1 cellular context compared by ENCODE assay signal in the genomic region with DNA sequence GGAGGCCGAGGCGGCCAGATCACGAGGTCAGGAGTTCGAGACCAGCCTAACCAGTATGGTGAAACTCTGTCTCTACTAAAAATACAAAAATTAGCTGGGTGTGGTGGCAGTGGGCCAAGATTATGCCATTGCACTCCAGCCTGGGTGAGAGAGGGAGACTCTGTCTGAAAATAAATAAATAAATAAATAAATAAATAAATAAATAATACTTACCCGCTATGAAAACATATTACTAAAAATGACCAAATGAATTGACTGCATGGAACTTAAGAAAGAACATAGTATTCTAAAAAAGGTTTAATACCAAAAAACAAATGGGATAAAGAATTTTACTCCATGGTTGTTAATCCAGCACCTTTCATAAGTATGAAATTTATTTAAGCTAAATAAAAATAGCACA.
TF ChIP-seq lines count a peak whose summit lies in the region.

No MANE protein-coding gene starts in this region.

TF ChIP-seq in HEK293, 187 proteins besides CTCF, POLR2A, EP300 and RAD21 (continued from another document and continues in another):
- TF ChIP-seq ZNF670 (tag by site-specific recombination; IDR thresholded peaks at IDR 0.05; ENCODE audit: low read depth) (no peak), GFI1B (tag by site-specific recombination; IDR thresholded peaks at IDR 0.05) (peak; percentile 17; the same call in 1 of the 2 replicates), ZNF830 (tag by site-specific recombination; IDR thresholded peaks at IDR 0.05; ENCODE audit: low read depth) (no peak), BCL11A (tag by site-specific recombination; IDR thresholded peaks at IDR 0.05; ENCODE audit: low read depth) (no peak), RBAK (tag by site-specific recombination; IDR thresholded peaks at IDR 0.05) (no peak), TRIM28 (IDR thresholded peaks at IDR 0.05; ENCODE audit: borderline replicate concordance, low read length) (no peak), ZNF274 (IDR thresholded peaks at IDR 0.05; ENCODE audit: low read length) (no peak), ZNF274 (tag by site-specific recombination; IDR thresholded peaks at IDR 0.05; ENCODE audit: borderline replicate concordance) (no peak), ZNF621 (tag by site-specific recombination; IDR thresholded peaks at IDR 0.05) (no peak), ZNF16 (tag by site-specific recombination; IDR thresholded peaks at IDR 0.05; ENCODE audit: low read depth) (no peak), ZNF701 (tag by site-specific recombination; IDR thresholded peaks at IDR 0.05) (no peak), WT1 (tag by site-specific recombination; IDR thresholded peaks at IDR 0.05) (no peak), ZNF341 (tag by site-specific recombination; IDR thresholded peaks at IDR 0.05; ENCODE audit: low read depth) (no peak), ZNF76 (tag by site-specific recombination; IDR thresholded peaks at IDR 0.05; ENCODE audit: borderline replicate concordance, low read depth) (no peak), ZNF10 (tag by site-specific recombination; IDR thresholded peaks at IDR 0.05) (no peak), GLI2 (tag by site-specific recombination; IDR thresholded peaks at IDR 0.05; ENCODE audit: borderline replicate concordance, low read depth) (peak; percentile 8; the same call in 1 of the 2 replicates), ZNF664 (tag by site-specific recombination; IDR thresholded peaks at IDR 0.05) (peak; percentile 60), ZNF707 (tag by site-specific recombination; IDR thresholded peaks at IDR 0.05) (no peak), KLF8 (tag by site-specific recombination; IDR thresholded peaks at IDR 0.05) (no peak), KLF10 (tag by site-specific recombination; IDR thresholded peaks at IDR 0.05) (no peak), ZNF221 (tag by site-specific recombination; IDR thresholded peaks at IDR 0.05; ENCODE audit: borderline replicate concordance) (no peak), SCRT1 (tag by site-specific recombination; IDR thresholded peaks at IDR 0.05; ENCODE audit: borderline replicate concordance) (no peak), FEZF1 (tag by site-specific recombination; IDR thresholded peaks at IDR 0.05) (no peak), ZNF239 (tag by site-specific recombination; IDR thresholded peaks at IDR 0.05) (no peak), ZNF416 (tag by site-specific recombination; IDR thresholded peaks at IDR 0.05) (no peak), ZNF24 (tag by site-specific recombination; IDR thresholded peaks at IDR 0.05) (no peak), GLI4 (tag by site-specific recombination; IDR thresholded peaks at IDR 0.05) (no peak), ZNF114 (tag by site-specific recombination; IDR thresholded peaks at IDR 0.05) (no peak), KLF7 (tag by site-specific recombination; IDR thresholded peaks at IDR 0.05; ENCODE audit: borderline replicate concordance) (no peak), ZSCAN30 (tag by site-specific recombination; IDR thresholded peaks at IDR 0.05) (no peak), ZNF426 (tag by site-specific recombination; IDR thresholded peaks at IDR 0.05) (peak; percentile 89), SP7 (tag by site-specific recombination; IDR thresholded peaks at IDR 0.05) (no peak), ZNF324 (tag by site-specific recombination; IDR thresholded peaks at IDR 0.05) (no peak), ZEB2 (tag by site-specific recombination; IDR thresholded peaks at IDR 0.05) (no peak), ZNF146 (tag by site-specific recombination; IDR thresholded peaks at IDR 0.05) (no peak), ZNF112 (tag by site-specific recombination; IDR thresholded peaks at IDR 0.05) (no peak), ZNF121 (tag by site-specific recombination; IDR thresholded peaks at IDR 0.05) (no peak), KLF16 (tag by site-specific recombination; IDR thresholded peaks at IDR 0.05) (no peak), ZNF302 (tag by site-specific recombination; IDR thresholded peaks at IDR 0.05; ENCODE audit: low read depth) (no peak), ZNF530 (tag by site-specific recombination; IDR thresholded peaks at IDR 0.05; ENCODE audit: low read depth) (peak; percentile 70; the same call in 1 of the 2 replicates), ZNF155 (tag by site-specific recombination; IDR thresholded peaks at IDR 0.05) (no peak)
- TF ChIP-seq, protein P1, sequence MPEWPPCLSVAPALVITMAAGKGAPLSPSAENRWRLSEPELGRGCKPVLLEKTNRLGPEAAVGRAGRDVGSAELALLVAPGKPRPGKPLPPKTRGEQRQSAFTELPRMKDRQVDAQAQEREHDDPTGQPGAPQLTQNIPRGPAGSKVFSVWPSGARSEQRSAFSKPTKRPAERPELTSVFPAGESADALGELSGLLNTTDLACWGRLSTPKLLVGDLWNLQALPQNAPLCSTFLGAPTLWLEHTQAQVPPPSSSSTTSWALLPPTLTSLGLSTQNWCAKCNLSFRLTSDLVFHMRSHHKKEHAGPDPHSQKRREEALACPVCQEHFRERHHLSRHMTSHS (tag by site-specific recombination; IDR thresholded peaks at IDR 0.05), result no peak
- TF ChIP-seq, protein P2, sequence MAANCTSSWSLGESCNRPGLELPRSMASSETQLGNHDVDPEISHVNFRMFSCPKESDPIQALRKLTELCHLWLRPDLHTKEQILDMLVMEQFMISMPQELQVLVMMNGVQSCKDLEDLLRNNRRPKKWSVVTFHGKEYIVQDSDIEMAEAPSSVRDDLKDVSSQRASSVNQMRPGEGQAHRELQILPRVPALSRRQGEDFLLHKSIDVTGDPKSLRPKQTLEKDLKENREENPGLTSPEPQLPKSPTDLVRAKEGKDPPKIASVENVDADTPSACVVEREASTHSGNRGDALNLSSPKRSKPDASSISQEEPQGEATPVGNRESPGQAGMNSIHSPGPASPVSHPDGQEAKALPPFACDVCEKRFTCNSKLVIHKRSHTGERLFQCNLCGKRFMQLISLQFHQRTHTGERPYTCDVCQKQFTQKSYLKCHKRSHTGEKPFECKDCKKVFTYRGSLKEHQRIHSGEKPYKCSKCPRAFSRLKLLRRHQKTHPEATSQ (tag by site-specific recombination; IDR thresholded peaks at IDR 0.05), result no peak
- TF ChIP-seq, protein P3, sequence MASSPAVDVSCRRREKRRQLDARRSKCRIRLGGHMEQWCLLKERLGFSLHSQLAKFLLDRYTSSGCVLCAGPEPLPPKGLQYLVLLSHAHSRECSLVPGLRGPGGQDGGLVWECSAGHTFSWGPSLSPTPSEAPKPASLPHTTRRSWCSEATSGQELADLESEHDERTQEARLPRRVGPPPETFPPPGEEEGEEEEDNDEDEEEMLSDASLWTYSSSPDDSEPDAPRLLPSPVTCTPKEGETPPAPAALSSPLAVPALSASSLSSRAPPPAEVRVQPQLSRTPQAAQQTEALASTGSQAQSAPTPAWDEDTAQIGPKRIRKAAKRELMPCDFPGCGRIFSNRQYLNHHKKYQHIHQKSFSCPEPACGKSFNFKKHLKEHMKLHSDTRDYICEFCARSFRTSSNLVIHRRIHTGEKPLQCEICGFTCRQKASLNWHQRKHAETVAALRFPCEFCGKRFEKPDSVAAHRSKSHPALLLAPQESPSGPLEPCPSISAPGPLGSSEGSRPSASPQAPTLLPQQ (tag by site-specific recombination; IDR thresholded peaks at IDR 0.05), result no peak
- TF ChIP-seq, protein P4, sequence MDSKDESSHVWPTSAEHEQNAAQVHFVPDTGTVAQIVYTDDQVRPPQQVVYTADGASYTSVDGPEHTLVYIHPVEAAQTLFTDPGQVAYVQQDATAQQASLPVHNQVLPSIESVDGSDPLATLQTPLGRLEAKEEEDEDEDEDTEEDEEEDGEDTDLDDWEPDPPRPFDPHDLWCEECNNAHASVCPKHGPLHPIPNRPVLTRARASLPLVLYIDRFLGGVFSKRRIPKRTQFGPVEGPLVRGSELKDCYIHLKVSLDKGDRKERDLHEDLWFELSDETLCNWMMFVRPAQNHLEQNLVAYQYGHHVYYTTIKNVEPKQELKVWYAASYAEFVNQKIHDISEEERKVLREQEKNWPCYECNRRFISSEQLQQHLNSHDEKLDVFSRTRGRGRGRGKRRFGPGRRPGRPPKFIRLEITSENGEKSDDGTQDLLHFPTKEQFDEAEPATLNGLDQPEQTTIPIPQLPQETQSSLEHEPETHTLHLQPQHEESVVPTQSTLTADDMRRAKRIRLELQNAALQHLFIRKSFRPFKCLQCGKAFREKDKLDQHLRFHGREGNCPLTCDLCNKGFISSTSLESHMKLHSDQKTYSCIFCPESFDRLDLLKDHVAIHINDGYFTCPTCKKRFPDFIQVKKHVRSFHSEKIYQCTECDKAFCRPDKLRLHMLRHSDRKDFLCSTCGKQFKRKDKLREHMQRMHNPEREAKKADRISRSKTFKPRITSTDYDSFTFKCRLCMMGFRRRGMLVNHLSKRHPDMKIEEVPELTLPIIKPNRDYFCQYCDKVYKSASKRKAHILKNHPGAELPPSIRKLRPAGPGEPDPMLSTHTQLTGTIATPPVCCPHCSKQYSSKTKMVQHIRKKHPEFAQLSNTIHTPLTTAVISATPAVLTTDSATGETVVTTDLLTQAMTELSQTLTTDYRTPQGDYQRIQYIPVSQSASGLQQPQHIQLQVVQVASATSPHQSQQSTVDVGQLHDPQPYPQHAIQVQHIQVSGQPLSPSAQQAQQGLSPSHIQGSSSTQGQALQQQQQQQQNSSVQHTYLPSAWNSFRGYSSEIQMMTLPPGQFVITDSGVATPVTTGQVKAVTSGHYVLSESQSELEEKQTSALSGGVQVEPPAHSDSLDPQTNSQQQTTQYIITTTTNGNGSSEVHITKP (tag by site-specific recombination; IDR thresholded peaks at IDR 0.05), result no peak
- TF ChIP-seq, protein P5, sequence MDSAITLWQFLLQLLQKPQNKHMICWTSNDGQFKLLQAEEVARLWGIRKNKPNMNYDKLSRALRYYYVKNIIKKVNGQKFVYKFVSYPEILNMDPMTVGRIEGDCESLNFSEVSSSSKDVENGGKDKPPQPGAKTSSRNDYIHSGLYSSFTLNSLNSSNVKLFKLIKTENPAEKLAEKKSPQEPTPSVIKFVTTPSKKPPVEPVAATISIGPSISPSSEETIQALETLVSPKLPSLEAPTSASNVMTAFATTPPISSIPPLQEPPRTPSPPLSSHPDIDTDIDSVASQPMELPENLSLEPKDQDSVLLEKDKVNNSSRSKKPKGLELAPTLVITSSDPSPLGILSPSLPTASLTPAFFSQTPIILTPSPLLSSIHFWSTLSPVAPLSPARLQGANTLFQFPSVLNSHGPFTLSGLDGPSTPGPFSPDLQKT (IDR thresholded peaks at IDR 0.05; ENCODE audit: borderline replicate concordance, low read depth, low read length), result no peak
- TF ChIP-seq, protein P6, sequence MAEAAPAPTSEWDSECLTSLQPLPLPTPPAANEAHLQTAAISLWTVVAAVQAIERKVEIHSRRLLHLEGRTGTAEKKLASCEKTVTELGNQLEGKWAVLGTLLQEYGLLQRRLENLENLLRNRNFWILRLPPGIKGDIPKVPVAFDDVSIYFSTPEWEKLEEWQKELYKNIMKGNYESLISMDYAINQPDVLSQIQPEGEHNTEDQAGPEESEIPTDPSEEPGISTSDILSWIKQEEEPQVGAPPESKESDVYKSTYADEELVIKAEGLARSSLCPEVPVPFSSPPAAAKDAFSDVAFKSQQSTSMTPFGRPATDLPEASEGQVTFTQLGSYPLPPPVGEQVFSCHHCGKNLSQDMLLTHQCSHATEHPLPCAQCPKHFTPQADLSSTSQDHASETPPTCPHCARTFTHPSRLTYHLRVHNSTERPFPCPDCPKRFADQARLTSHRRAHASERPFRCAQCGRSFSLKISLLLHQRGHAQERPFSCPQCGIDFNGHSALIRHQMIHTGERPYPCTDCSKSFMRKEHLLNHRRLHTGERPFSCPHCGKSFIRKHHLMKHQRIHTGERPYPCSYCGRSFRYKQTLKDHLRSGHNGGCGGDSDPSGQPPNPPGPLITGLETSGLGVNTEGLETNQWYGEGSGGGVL (tag by site-specific recombination; IDR thresholded peaks at IDR 0.05), result no peak
- TF ChIP-seq, protein P7, sequence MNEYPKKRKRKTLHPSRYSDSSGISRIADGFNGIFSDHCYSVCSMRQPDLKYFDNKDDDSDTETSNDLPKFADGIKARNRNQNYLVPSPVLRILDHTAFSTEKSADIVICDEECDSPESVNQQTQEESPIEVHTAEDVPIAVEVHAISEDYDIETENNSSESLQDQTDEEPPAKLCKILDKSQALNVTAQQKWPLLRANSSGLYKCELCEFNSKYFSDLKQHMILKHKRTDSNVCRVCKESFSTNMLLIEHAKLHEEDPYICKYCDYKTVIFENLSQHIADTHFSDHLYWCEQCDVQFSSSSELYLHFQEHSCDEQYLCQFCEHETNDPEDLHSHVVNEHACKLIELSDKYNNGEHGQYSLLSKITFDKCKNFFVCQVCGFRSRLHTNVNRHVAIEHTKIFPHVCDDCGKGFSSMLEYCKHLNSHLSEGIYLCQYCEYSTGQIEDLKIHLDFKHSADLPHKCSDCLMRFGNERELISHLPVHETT (tag by site-specific recombination; IDR thresholded peaks at IDR 0.05), result no peak
- TF ChIP-seq, protein P8, sequence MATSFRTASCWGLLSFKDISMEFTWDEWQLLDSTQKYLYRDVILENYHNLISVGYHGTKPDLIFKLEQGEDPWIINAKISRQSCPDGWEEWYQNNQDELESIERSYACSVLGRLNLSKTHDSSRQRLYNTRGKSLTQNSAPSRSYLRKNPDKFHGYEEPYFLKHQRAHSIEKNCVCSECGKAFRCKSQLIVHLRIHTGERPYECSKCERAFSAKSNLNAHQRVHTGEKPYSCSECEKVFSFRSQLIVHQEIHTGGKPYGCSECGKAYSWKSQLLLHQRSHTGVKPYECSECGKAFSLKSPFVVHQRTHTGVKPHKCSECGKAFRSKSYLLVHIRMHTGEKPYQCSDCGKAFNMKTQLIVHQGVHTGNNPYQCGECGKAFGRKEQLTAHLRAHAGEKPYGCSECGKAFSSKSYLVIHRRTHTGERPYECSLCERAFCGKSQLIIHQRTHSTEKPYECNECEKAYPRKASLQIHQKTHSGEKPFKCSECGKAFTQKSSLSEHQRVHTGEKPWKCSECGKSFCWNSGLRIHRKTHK (tag by site-specific recombination; IDR thresholded peaks at IDR 0.05), result no peak
- TF ChIP-seq, protein P9, sequence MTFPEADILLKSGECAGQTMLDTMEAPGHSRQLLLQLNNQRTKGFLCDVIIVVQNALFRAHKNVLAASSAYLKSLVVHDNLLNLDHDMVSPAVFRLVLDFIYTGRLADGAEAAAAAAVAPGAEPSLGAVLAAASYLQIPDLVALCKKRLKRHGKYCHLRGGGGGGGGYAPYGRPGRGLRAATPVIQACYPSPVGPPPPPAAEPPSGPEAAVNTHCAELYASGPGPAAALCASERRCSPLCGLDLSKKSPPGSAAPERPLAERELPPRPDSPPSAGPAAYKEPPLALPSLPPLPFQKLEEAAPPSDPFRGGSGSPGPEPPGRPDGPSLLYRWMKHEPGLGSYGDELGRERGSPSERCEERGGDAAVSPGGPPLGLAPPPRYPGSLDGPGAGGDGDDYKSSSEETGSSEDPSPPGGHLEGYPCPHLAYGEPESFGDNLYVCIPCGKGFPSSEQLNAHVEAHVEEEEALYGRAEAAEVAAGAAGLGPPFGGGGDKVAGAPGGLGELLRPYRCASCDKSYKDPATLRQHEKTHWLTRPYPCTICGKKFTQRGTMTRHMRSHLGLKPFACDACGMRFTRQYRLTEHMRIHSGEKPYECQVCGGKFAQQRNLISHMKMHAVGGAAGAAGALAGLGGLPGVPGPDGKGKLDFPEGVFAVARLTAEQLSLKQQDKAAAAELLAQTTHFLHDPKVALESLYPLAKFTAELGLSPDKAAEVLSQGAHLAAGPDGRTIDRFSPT (tag by site-specific recombination; IDR thresholded peaks at IDR 0.05), result no peak
- TF ChIP-seq, protein P10, sequence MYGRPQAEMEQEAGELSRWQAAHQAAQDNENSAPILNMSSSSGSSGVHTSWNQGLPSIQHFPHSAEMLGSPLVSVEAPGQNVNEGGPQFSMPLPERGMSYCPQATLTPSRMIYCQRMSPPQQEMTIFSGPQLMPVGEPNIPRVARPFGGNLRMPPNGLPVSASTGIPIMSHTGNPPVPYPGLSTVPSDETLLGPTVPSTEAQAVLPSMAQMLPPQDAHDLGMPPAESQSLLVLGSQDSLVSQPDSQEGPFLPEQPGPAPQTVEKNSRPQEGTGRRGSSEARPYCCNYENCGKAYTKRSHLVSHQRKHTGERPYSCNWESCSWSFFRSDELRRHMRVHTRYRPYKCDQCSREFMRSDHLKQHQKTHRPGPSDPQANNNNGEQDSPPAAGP (tag by site-specific recombination; IDR thresholded peaks at IDR 0.05), result no peak
